Comparison of ENCODE assay signal across 20 cellular contexts in the genomic region with DNA sequence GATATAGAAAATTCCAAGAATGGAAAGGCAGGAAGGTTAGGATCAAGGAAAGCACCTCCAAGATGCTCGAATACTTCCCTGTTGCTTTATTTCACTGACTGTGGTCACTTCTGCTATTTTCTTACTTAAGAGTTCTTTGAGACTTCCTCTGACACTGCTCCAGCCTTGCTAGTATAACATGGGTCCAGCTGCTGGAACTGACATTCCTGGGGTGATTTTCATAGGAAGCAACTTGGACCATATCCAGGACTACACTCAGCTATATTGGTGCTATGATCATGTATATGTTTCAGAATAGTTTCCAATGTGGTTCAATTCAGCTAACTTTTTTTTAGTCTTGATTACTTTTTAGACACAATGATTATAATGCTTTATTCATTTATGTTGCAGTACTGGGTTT.
DNase-seq lines count a peak whose midpoint lies in the region; ATAC-seq and TF ChIP-seq lines count a peak whose summit lies in the region.
"Had no signal": no experiment of that assay in that cellular context is flagged by ENCODE, and none has a peak within 500 bp of the region (broad histone marks: within the 10 kb centered on the region; RNA-seq: fewer than 3 reads in every experiment).

No MANE protein-coding gene starts in this region.

- H3K4me1 Mint-ChIP-seq in stimulated activated naive CD8-positive, alpha-beta T cell treated with anti-CD3 and anti-CD28 coated beads, Interleukin-15, amount 100 ng/mL, for 72 hours: peaks cover 13% of the 10 kb centered on the region
- peaks cover 16% of the 10 kb centered on the region for H3K4me1 Mint-ChIP-seq in CD4-positive, alpha-beta T cell (ENCODE audit: low read depth)
- H3K4me1 Mint-ChIP-seq: CD14-positive monocyte had no signal

- intact Hi-C loops in CD4-positive, alpha-beta T cell (cut with DNase I, micrococcal nuclease): no loop called here

- CTCF ChIA-PET in CD4-positive, alpha-beta T cell (lab: Charles Lee): no interaction called here

- no peak overlapping the region for H3K27ac Mint-ChIP-seq in stimulated activated naive CD8-positive, alpha-beta T cell treated with anti-CD3 and anti-CD28 coated beads, Interleukin-15, amount 100 ng/mL, for 72 hours
- no peak overlapping the region for H3K27ac Mint-ChIP-seq in CD4-positive, alpha-beta T cell
- H3K27ac Mint-ChIP-seq: activated naive CD4-positive, alpha-beta T cell treated with anti-CD3 and anti-CD28 coated beads for 36 hours; CD14-positive monocyte; endodermal cell had no signal

- H3K36me3 Mint-ChIP-seq in CD4-positive, alpha-beta T cell (ENCODE audit: low read depth): peaks cover 75% of the 10 kb centered on the region
- H3K36me3 Mint-ChIP-seq: CD14-positive monocyte had no signal

- H3K36me3 ChIP-seq in osteoblast (ENCODE audit: insufficient read depth, low read length): no peaks in the 10 kb centered on the region

- H3K27me3 Mint-ChIP-seq in stimulated activated naive CD8-positive, alpha-beta T cell treated with anti-CD3 and anti-CD28 coated beads, Interleukin-15, amount 100 ng/mL, for 72 hours: no peaks in the 10 kb centered on the region
- H3K27me3 Mint-ChIP-seq in CD4-positive, alpha-beta T cell: no peaks in the 10 kb centered on the region
- H3K27me3 Mint-ChIP-seq: central memory CD8-positive, alpha-beta T cell had no signal

- POLR2A ChIA-PET in CD4-positive, alpha-beta T cell (lab: Charles Lee): no interaction called here

- H3K4me3 Mint-ChIP-seq in stimulated activated naive CD8-positive, alpha-beta T cell treated with anti-CD3 and anti-CD28 coated beads, Interleukin-15, amount 100 ng/mL, for 72 hours: no peak overlapping the region
- no peak overlapping the region for H3K4me3 Mint-ChIP-seq in CD4-positive, alpha-beta T cell
- H3K4me3 Mint-ChIP-seq: activated naive CD4-positive, alpha-beta T cell treated with anti-CD3 and anti-CD28 coated beads for 36 hours; CD14-positive monocyte; central memory CD8-positive, alpha-beta T cell; endodermal cell had no signal

- DNase-seq in HFF-Myc (ENCODE audit: extremely low read depth, low read depth) (peak; percentile 26), SKM-1 treated with dmso at 0.1 percent for 144 hours (lab: John Stamatoyannopoulos, UW; ENCODE audit: unreplicated experiment) (peak; percentile 16), fibroblast of gingiva (ENCODE audit: low read depth) (peak; percentile 64), osteoblast (ENCODE audit: insufficient read length, low spot score, missing footprints) (peak; percentile 58)
- no peak for DNase-seq in stimulated activated naive CD8-positive, alpha-beta T cell treated with anti-CD3 and anti-CD28 coated beads, Interleukin-15, amount 100 ng/mL, for 72 hours
- no peak for DNase-seq in CD4-positive, alpha-beta T cell
- DNase-seq: activated CD4-positive, alpha-beta T cell treated with anti-CD3 and anti-CD28 coated beads for 1 hour; activated CD8-positive, alpha-beta memory T cell treated with anti-CD3 and anti-CD28 coated beads, Interleukin-2, amount 50 U/mL, for 4 hours; activated naive CD4-positive, alpha-beta T cell treated with anti-CD3 and anti-CD28 coated beads for 36 hours; DND-41; endodermal cell; head of caudate nucleus; Karpas-422; kidney; NCI-H2029 treated with DMSO at 0.1 percent for 48 hours; NCI-H774 had no signal

- H3K27me3 ChIP-seq in osteoblast (ENCODE audit: insufficient read depth, low read length): peaks cover 13% of the 10 kb centered on the region
- no peaks in the 10 kb centered on the region for H3K27me3 ChIP-seq in CD4-positive, alpha-beta T cell (ENCODE audit: control insufficient read depth, insufficient read depth, low read length)

- TF ChIP-seq CTCF in HFF-Myc (IDR thresholded peaks at IDR 0.05; ENCODE audit: low read depth, low read length, missing control alignments): no peak
- TF ChIP-seq CTCF in osteoblast (IDR thresholded peaks at IDR 0.05; ENCODE audit: extremely low read depth, low read depth, low read length): no peak
- TF ChIP-seq CTCF in CD4-positive, alpha-beta T cell (IDR thresholded peaks at IDR 0.05): no peak

- ATAC-seq in stimulated activated naive CD8-positive, alpha-beta T cell treated with anti-CD3 and anti-CD28 coated beads, Interleukin-15, amount 100 ng/mL, for 72 hours: no peak
- ATAC-seq in HG03280 (IDR thresholded peaks at IDR 0.05; ENCODE audit: unreplicated experiment) (no peak), HG02973 (IDR thresholded peaks at IDR 0.05; ENCODE audit: unreplicated experiment) (no peak)
- no peak for ATAC-seq in CD4-positive, alpha-beta T cell (ENCODE audit: poor library complexity)

- H3K4me1 ChIP-seq in osteoblast (ENCODE audit: insufficient read depth, low read length): no peaks in the 10 kb centered on the region

- H4K20me1 ChIP-seq in osteoblast (ENCODE audit: insufficient read depth, low read length): no peaks in the 10 kb centered on the region

- no peak overlapping the region for H3K4me2 ChIP-seq in osteoblast (ENCODE audit: insufficient read depth, low read length)

- no peaks in the 10 kb centered on the region for H3K9me3 ChIP-seq in osteoblast (ENCODE audit: low read depth, low read length)
- peaks cover 10% of the 10 kb centered on the region for H3K9me3 ChIP-seq in CD4-positive, alpha-beta T cell (ENCODE audit: control insufficient read depth, low read length)

- H3K4me3 ChIP-seq in HFF-Myc (replicated peaks; ENCODE audit: low read depth, low read length): no peak overlapping the region
- H3K4me3 ChIP-seq in osteoblast (ENCODE audit: insufficient read depth, low read length): no peak overlapping the region

- no peak overlapping the region for H2AFZ ChIP-seq in osteoblast (ENCODE audit: low read length)

- peaks cover 17 to 22% of the 10 kb centered on the region in 2 donors for H3K9me3 Mint-ChIP-seq in stimulated activated naive CD8-positive, alpha-beta T cell treated with anti-CD3 and anti-CD28 coated beads, Interleukin-15, amount 100 ng/mL, for 72 hours
- H3K9me3 Mint-ChIP-seq in CD4-positive, alpha-beta T cell: peaks cover 8% of the 10 kb centered on the region

- H3K27ac ChIP-seq in osteoblast (ENCODE audit: low read depth, low read length): no peak overlapping the region
- no peak overlapping the region for H3K27ac ChIP-seq in CD4-positive, alpha-beta T cell (ENCODE audit: low read depth, low read length)

- H3K79me2 ChIP-seq in osteoblast (ENCODE audit: insufficient read depth, low read length): no peaks in the 10 kb centered on the region

Comparison
In these comparisons a context has a peak if more than half of its experiments do, and no peak if none do; other contexts are left out.
1. DNase-seq: peak in HFF-Myc (single experiment), SKM-1 treated with dmso at 0.1 percent for 144 hours (single experiment), fibroblast of gingiva (single experiment) and osteoblast (single experiment); none in stimulated activated naive CD8-positive, alpha-beta T cell treated with anti-CD3 and anti-CD28 coated beads, Interleukin-15, amount 100 ng/mL, for 72 hours (0 of 2) and CD4-positive, alpha-beta T cell (0 of 10).